ENCODE assay signal across 8 cellular contexts in genomic region chrX:64205735-64206491, GRCh38. TPM values are rescaled to one million over a fixed set of nuclear protein-coding genes. Genes with fewer than 3 reads are reported as not detected.
DNase-seq lines count a peak whose midpoint lies in the region; ATAC-seq and TF ChIP-seq lines count a peak whose summit lies in the region.

No MANE protein-coding gene starts in this region.

- H3K27ac Mint-ChIP-seq in CD4-positive, CD25-positive, alpha-beta regulatory T cell = peak overlapping the region; percentile 91 to 94 (median 91)
- peak overlapping the region; percentile 91 for H3K27ac Mint-ChIP-seq in activated CD4-positive, alpha-beta memory T cell treated with anti-CD3 and anti-CD28 coated beads for 36 hours

- peaks cover 0 to 18% (median 11%) of the 10 kb centered on the region in 4 donors for H3K4me1 Mint-ChIP-seq in CD4-positive, CD25-positive, alpha-beta regulatory T cell
- H3K4me1 Mint-ChIP-seq in activated CD4-positive, alpha-beta memory T cell treated with anti-CD3 and anti-CD28 coated beads for 36 hours (ENCODE audit: low read depth) = peaks cover 7% of the 10 kb centered on the region

- H3K36me3 ChIP-seq in CD4-positive, CD25-positive, alpha-beta regulatory T cell (ENCODE audit: control insufficient read depth, insufficient read depth, low read length) = no peaks in the 10 kb centered on the region
- no peaks in the 10 kb centered on the region for H3K36me3 ChIP-seq in lower lobe of right lung

- peak overlapping the region; percentile 80 for H3K27ac ChIP-seq in CD4-positive, CD25-positive, alpha-beta regulatory T cell (ENCODE audit: insufficient read depth, low read length, poor library complexity, severe bottlenecking)
- H3K27ac ChIP-seq in dorsolateral prefrontal cortex (peak overlapping the region; percentile 42 to 96 (median 85)), lower lobe of right lung (peak overlapping the region; percentile 91)

- H3K36me3 Mint-ChIP-seq in CD4-positive, CD25-positive, alpha-beta regulatory T cell = no peaks in the 10 kb centered on the region
- no peaks in the 10 kb centered on the region for H3K36me3 Mint-ChIP-seq in activated CD4-positive, alpha-beta memory T cell treated with anti-CD3 and anti-CD28 coated beads for 36 hours

- POLR2A ChIA-PET in activated CD4-positive, alpha-beta memory T cell treated with anti-CD3 and anti-CD28 coated beads for 36 hours (lab: Charles Lee) = no interaction called here

- no peaks in the 10 kb centered on the region for H3K27me3 ChIP-seq in CD4-positive, CD25-positive, alpha-beta regulatory T cell (ENCODE audit: control insufficient read depth, insufficient read depth, low read length)
- H3K27me3 ChIP-seq in dorsolateral prefrontal cortex (peaks cover 0 to 90% (median 10%) of the 10 kb centered on the region in 45 donors), lower lobe of right lung (ENCODE audit: low read depth) (no peaks in the 10 kb centered on the region)

- H3K4me3 ChIP-seq in CD4-positive, CD25-positive, alpha-beta regulatory T cell (ENCODE audit: low read depth, low read length) = peak overlapping the region; percentile 62
- H3K4me3 ChIP-seq in dorsolateral prefrontal cortex (peak overlapping the region; percentile 52 to 81 (median 70)), lower lobe of right lung (peak overlapping the region; percentile 75)

- TF ChIP-seq CTCF in dorsolateral prefrontal cortex (IDR thresholded peaks at IDR 0.05 in 54 of 56, conservative IDR thresholded peaks at IDR 0.05 in 2 of 56; ENCODE audit: low read depth in 1 of 56, partially characterized antibody in 56 of 56) (peak in 32 of 56 donors; percentile 6 to 40 (median 22)), lower lobe of right lung (IDR thresholded peaks at IDR 0.05) (peak; percentile 14)

- ATAC-seq in CD4-positive, CD25-positive, alpha-beta regulatory T cell (ENCODE audit: low read depth in 2 of 2) = peak; percentile 87 to 89
- ATAC-seq in GM19372 (IDR thresholded peaks at IDR 0.05; ENCODE audit: low read depth, unreplicated experiment) = peak; percentile 85
- peak; percentile 92 for ATAC-seq in HG03521 (IDR thresholded peaks at IDR 0.05; ENCODE audit: unreplicated experiment)
- peak; percentile 95 to 98 for ATAC-seq in lower lobe of right lung

- peak overlapping the region; percentile 93 to 100 (median 94) for H3K4me3 Mint-ChIP-seq in CD4-positive, CD25-positive, alpha-beta regulatory T cell
- peak overlapping the region; percentile 81 for H3K4me3 Mint-ChIP-seq in activated CD4-positive, alpha-beta memory T cell treated with anti-CD3 and anti-CD28 coated beads for 36 hours

- no peaks in the 10 kb centered on the region for H3K9me3 Mint-ChIP-seq in CD4-positive, CD25-positive, alpha-beta regulatory T cell
- no peaks in the 10 kb centered on the region for H3K9me3 Mint-ChIP-seq in activated CD4-positive, alpha-beta memory T cell treated with anti-CD3 and anti-CD28 coated beads for 36 hours

- H3K4me1 ChIP-seq in CD4-positive, CD25-positive, alpha-beta regulatory T cell (ENCODE audit: control insufficient read depth, insufficient read depth, low read length, poor library complexity, severe bottlenecking) = peaks cover 3% of the 10 kb centered on the region
- peaks cover 16% of the 10 kb centered on the region for H3K4me1 ChIP-seq in lower lobe of right lung

- H3K9me3 ChIP-seq in CD4-positive, CD25-positive, alpha-beta regulatory T cell (ENCODE audit: control insufficient read depth in 2 of 2, low read length in 2 of 2) = no peaks in the 10 kb centered on the region
- no peaks in the 10 kb centered on the region for H3K9me3 ChIP-seq in lower lobe of right lung

- no peaks in the 10 kb centered on the region for H3K27me3 Mint-ChIP-seq in CD4-positive, CD25-positive, alpha-beta regulatory T cell
- no peaks in the 10 kb centered on the region for H3K27me3 Mint-ChIP-seq in activated CD4-positive, alpha-beta memory T cell treated with anti-CD3 and anti-CD28 coated beads for 36 hours

- DNase-seq in CD4-positive, CD25-positive, alpha-beta regulatory T cell = peak; percentile 79 to 92 (median 85)
- DNase-seq in NCI-H748 (lab: John Stamatoyannopoulos, UW; ENCODE audit: unreplicated experiment) (peak; percentile 95), dorsolateral prefrontal cortex (peak; percentile 82 to 97 (median 94)), lower lobe of right lung (peak; percentile 94)
- DNase-seq in activated CD4-positive, alpha-beta memory T cell treated with anti-CD3 and anti-CD28 coated beads for 36 hours = peak; percentile 92
- DNase-seq in stimulated activated CD4-positive, alpha-beta T cell treated with anti-CD3 and anti-CD28 coated beads, TNF-alpha, amount 100 ng/mL, for 1 hour (ENCODE audit: low read depth in 3 of 3, low spot score in 1 of 3) = peak; percentile 62 to 81 (median 76)

- intact Hi-C loops in activated CD4-positive, alpha-beta memory T cell treated with anti-CD3 and anti-CD28 coated beads for 36 hours (cut with micrococcal nuclease) = loop anchor here (1.0 to 10.0 kb wide), 4 partner anchors 189 to 829 kb away; partner anchors contain the start of genes MTMR8, ZC3H12B and ZC4H2
- intact Hi-C loops in dorsolateral prefrontal cortex (cut with DNase I) = loop anchor here in 1 of 2 donors (10.0 kb wide), 2 partner anchors 451 to 1329 kb away; partner anchors contain the start of gene LAS1L
- intact Hi-C loops in lower lobe of right lung (cut with DNase I) = no loop called here

- CTCF ChIA-PET in activated CD4-positive, alpha-beta memory T cell treated with anti-CD3 and anti-CD28 coated beads for 36 hours (lab: Charles Lee) = no interaction called here

RNA-seq across cellular contexts. Expression of gene AMER1, which starts 0.4 kb away (rescaled TPM):
- 3.1 TPM for total RNA-seq in CD4-positive, CD25-positive, alpha-beta regulatory T cell
- polyA plus RNA-seq in CD4-positive, CD25-positive, alpha-beta regulatory T cell = under 1 TPM; 0.02 to 0.15 (median 0.05) TPM
- 1 to 10 TPM; 2.5 to 2.7 TPM for total RNA-seq in activated CD4-positive, alpha-beta memory T cell treated with anti-CD3 and anti-CD28 coated beads for 36 hours
- 1 to 10 TPM; 3.8 to 7.9 (median 6.3) TPM for total RNA-seq in dorsolateral prefrontal cortex
- 4.0 TPM for total RNA-seq in lower lobe of right lung

RNA-seq across cellular contexts. Expression of gene ASB12, which starts 24.5 kb away (rescaled TPM):
- total RNA-seq in CD4-positive, CD25-positive, alpha-beta regulatory T cell = not detected
- under 1 TPM in 1 of 4 donors, not detected in 3; 0.27 TPM for polyA plus RNA-seq in CD4-positive, CD25-positive, alpha-beta regulatory T cell
- not detected for total RNA-seq in activated CD4-positive, alpha-beta memory T cell treated with anti-CD3 and anti-CD28 coated beads for 36 hours
- total RNA-seq in dorsolateral prefrontal cortex (under 1 TPM in 26 of 120 experiments, not detected in 94; 0.32 to 0.77 (median 0.47) TPM), lower lobe of right lung (not detected)

Comparison
In these comparisons a context has a peak if more than half of its experiments do, and no peak if none do; other contexts are left out.
1. Peak in every context shown above with its lines: DNase-seq, ATAC-seq, H3K4me3 ChIP-seq and H3K27ac ChIP-seq.